ENCODE assay signal across 23 cellular contexts in genomic region chr14:50527970-50528369, GRCh38. TPM values are rescaled to one million over a fixed set of nuclear protein-coding genes. Genes with fewer than 3 reads are reported as not detected.
A peak's percentile ranks its signal among the peaks of the same experiment; 100 is the strongest.
DNase-seq lines count a peak whose midpoint lies in the region; ATAC-seq and TF ChIP-seq lines count a peak whose summit lies in the region.
"Had no signal": no experiment of that assay in that cellular context is flagged by ENCODE, and none has a peak within 500 bp of the region (broad histone marks: within the 10 kb centered on the region; RNA-seq: fewer than 3 reads in every experiment).

No MANE protein-coding gene starts in this region.

- DNase-seq in Daoy (ENCODE audit: low read depth) (peak; percentile 38), M059J (ENCODE audit: low read depth) (peak; percentile 61), nephron progenitor cell (no peak), nucleus accumbens (lab: John Stamatoyannopoulos, UW) (no peak), AG08396 (ENCODE audit: low spot score) (no peak)
- no peak for DNase-seq in activated CD8-positive, alpha-beta memory T cell treated with anti-CD3 and anti-CD28 coated beads, Interleukin-2, amount 10 ng/mL, durations not matched to agents 7 days and 5 days
- DNase-seq: activated CD4-positive, alpha-beta T cell treated with anti-CD3 and anti-CD28 coated beads for 4 hours; activated effector memory CD4-positive, alpha-beta T cell treated with Interleukin-2 at 50 U/mL for 16 hours; amniotic stem cell; effector memory CD8-positive, alpha-beta T cell; GF-D8; lower lobe of right lung; NCI-H187 treated with DMSO at 0.1 percent for 48 hours; sigmoid colon; stomach; SW 1271 had no signal

- peaks cover 38% of the 10 kb centered on the region for H3K36me3 Mint-ChIP-seq in nephron progenitor cell (ENCODE audit: low read depth)
- peaks cover 16% of the 10 kb centered on the region for H3K36me3 Mint-ChIP-seq in activated CD8-positive, alpha-beta memory T cell treated with anti-CD3 and anti-CD28 coated beads, Interleukin-2, amount 10 ng/mL, durations not matched to agents 7 days and 5 days

- ATAC-seq in GM18861 (IDR thresholded peaks at IDR 0.05; ENCODE audit: unreplicated experiment), result no peak
- no peak for ATAC-seq in activated CD8-positive, alpha-beta memory T cell treated with anti-CD3 and anti-CD28 coated beads, Interleukin-2, amount 10 ng/mL, durations not matched to agents 7 days and 5 days
- ATAC-seq: effector memory CD8-positive, alpha-beta T cell; HepG2; lower lobe of right lung had no signal

- TF ChIP-seq CTCF in nephron progenitor cell (IDR thresholded peaks at IDR 0.05), result no peak

- no peaks in the 10 kb centered on the region for H3K9me3 Mint-ChIP-seq in nephron progenitor cell
- H3K9me3 Mint-ChIP-seq in activated CD8-positive, alpha-beta memory T cell treated with anti-CD3 and anti-CD28 coated beads, Interleukin-2, amount 10 ng/mL, durations not matched to agents 7 days and 5 days (ENCODE audit: low read depth), result no peaks in the 10 kb centered on the region
- H3K9me3 Mint-ChIP-seq: effector memory CD8-positive, alpha-beta T cell had no signal

- H3K27ac ChIP-seq in cingulate gyrus (ENCODE audit: low read depth, low read length), result peak overlapping the region; percentile 13
- H3K27ac ChIP-seq: hepatocyte, lower lobe of right lung, parathyroid adenoma, RWPE1, sigmoid colon, stomach had no signal

- H3K27me3 Mint-ChIP-seq in nephron progenitor cell (ENCODE audit: low read depth, poor library complexity), result peaks cover 3% of the 10 kb centered on the region
- no peaks in the 10 kb centered on the region for H3K27me3 Mint-ChIP-seq in activated CD8-positive, alpha-beta memory T cell treated with anti-CD3 and anti-CD28 coated beads, Interleukin-2, amount 10 ng/mL, durations not matched to agents 7 days and 5 days
- H3K27me3 Mint-ChIP-seq: effector memory CD8-positive, alpha-beta T cell; type B pancreatic cell had no signal

- peaks cover 70% of the 10 kb centered on the region for H3K4me1 Mint-ChIP-seq in nephron progenitor cell
- H3K4me1 Mint-ChIP-seq in activated CD8-positive, alpha-beta memory T cell treated with anti-CD3 and anti-CD28 coated beads, Interleukin-2, amount 10 ng/mL, durations not matched to agents 7 days and 5 days, result peaks cover 59% of the 10 kb centered on the region

- CTCF ChIA-PET in activated CD8-positive, alpha-beta memory T cell treated with anti-CD3 and anti-CD28 coated beads, Interleukin-2, amount 10 ng/mL, durations not matched to agents 7 days and 5 days (lab: Charles Lee), result interaction anchor here (0.8 kb wide), 1 partner anchor 665 kb away, joined by 3 read pairs; no protein-coding TSS in a partner anchor

- no peak overlapping the region for H3K4me3 Mint-ChIP-seq in nephron progenitor cell
- no peak overlapping the region for H3K4me3 Mint-ChIP-seq in activated CD8-positive, alpha-beta memory T cell treated with anti-CD3 and anti-CD28 coated beads, Interleukin-2, amount 10 ng/mL, durations not matched to agents 7 days and 5 days
- H3K4me3 Mint-ChIP-seq: effector memory CD8-positive, alpha-beta T cell; type B pancreatic cell had no signal

- H3K27ac Mint-ChIP-seq in nephron progenitor cell, result peak overlapping the region; percentile 4
- no peak overlapping the region for H3K27ac Mint-ChIP-seq in activated CD8-positive, alpha-beta memory T cell treated with anti-CD3 and anti-CD28 coated beads, Interleukin-2, amount 10 ng/mL, durations not matched to agents 7 days and 5 days
- H3K27ac Mint-ChIP-seq: type B pancreatic cell had no signal

RNA-seq across cellular contexts. Expression of gene MAP4K5, which starts 4.4 kb away (rescaled TPM):
- 94.4 and 175 TPM in 2 replicates for total RNA-seq in Daoy (2014; rRNA removed; shearing (Covaris generic))
- total RNA-seq in M059J (2014; rRNA removed; shearing (Covaris generic)), result 58.2 and 75.4 TPM in 2 replicates
- total RNA-seq in activated CD8-positive, alpha-beta memory T cell treated with anti-CD3 and anti-CD28 coated beads, Interleukin-2, amount 10 ng/mL, durations not matched to agents 7 days and 5 days, result 10 to 100 TPM; 31.4 to 38.7 TPM

RNA-seq across cellular contexts. Expression of gene ATL1, which starts 32.0 kb away (rescaled TPM):
- total RNA-seq in Daoy (2014; rRNA removed; shearing (Covaris generic)), result 5.7 and 5.9 TPM in 2 replicates
- total RNA-seq in M059J (2014; rRNA removed; shearing (Covaris generic)), result 0.32 and 0.44 TPM in 2 replicates
- 1 to 10 TPM; 1.3 to 2.2 TPM for total RNA-seq in activated CD8-positive, alpha-beta memory T cell treated with anti-CD3 and anti-CD28 coated beads, Interleukin-2, amount 10 ng/mL, durations not matched to agents 7 days and 5 days

Comparison
In these comparisons a context has a peak if more than half of its experiments do, and no peak if none do; other contexts are left out.
1. DNase-seq: peak in Daoy (single experiment) and M059J (single experiment); none in nephron progenitor cell (single experiment), nucleus accumbens (0 of 56), AG08396 (single experiment) and activated CD8-positive, alpha-beta memory T cell treated with anti-CD3 and anti-CD28 coated beads, Interleukin-2, amount 10 ng/mL, durations not matched to agents 7 days and 5 days (single experiment).